Comparison of ENCODE assay signal across 1 cellular context in genomic region chr2:136248242-136248641, GRCh38.
TF ChIP-seq lines count a peak whose summit lies in the region.

No MANE protein-coding gene starts in this region.

TF ChIP-seq in HCT116, 20 proteins besides CTCF, POLR2A, EP300 and RAD21 (continued from another document):
- TF ChIP-seq CBX3 (IDR thresholded peaks at IDR 0.05; ENCODE audit: low read depth), result peak; percentile 44; the same call in 1 of the 2 replicates
- TF ChIP-seq EZH2phosphoT487 (IDR thresholded peaks at IDR 0.05; ENCODE audit: borderline replicate concordance), result no peak
- peak; percentile 41 for TF ChIP-seq TCF7L2 (IDR thresholded peaks at IDR 0.05; ENCODE audit: borderline replicate concordance, extremely low read depth, insufficient read depth, insufficient read length)
- no peak for TF ChIP-seq SIN3A (IDR thresholded peaks at IDR 0.05; ENCODE audit: low read depth)
- TF ChIP-seq ZFX (IDR thresholded peaks at IDR 0.05), result no peak
- TF ChIP-seq CEBPB (IDR thresholded peaks at IDR 0.05; ENCODE audit: low read depth), result 0 out of 2 replicates have a peak, but pooled peaks have one; percentile 38
- TF ChIP-seq MAX (IDR thresholded peaks at IDR 0.05), result peak; percentile 11; the same call in 1 of the 2 replicates
- TF ChIP-seq FOSL1 (IDR thresholded peaks at IDR 0.05; ENCODE audit: low read depth), result peak; percentile 77
